In the genomic region with DNA sequence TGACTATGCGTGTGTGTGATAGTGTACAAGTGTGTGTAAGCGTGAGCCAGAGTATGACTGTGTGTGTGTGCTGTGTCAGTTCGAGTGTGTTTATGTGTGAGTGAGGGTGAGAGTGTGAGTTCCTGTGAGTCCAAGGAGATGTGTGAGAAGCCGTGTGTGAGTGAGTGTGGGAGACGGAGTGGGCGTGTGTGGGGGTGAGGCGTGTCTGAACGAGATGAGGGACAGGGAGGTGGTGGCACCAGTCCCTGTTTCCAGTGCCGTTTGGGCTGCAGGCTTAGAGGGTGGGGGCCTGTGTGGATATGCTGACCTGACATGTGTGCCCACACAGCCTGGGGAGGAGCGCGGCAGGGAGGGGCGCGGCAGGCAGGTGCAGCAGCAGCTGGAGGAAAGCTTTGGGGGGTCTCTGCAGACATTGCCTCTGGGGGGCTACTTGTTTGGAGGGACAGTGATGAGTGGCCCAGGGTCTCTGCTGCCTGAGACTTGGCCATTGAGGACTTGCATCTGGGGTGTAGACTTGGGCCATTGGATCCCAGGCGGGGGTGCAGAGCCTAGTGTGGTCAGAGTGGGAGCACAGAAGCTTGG, we compare ENCODE assay signal across 32 cellular contexts. TPM values are rescaled to one million over a fixed set of nuclear protein-coding genes. Genes with fewer than 3 reads are reported as not detected.
"Had no signal": no experiment of that assay in that cellular context is flagged by ENCODE, and none has a peak within 500 bp of the region (broad histone marks: within the 10 kb centered on the region; RNA-seq: fewer than 3 reads in every experiment).

No MANE protein-coding gene starts in this region.

- H3K27ac Mint-ChIP-seq: activated CD4-positive, alpha-beta memory T cell treated with anti-CD3 and anti-CD28 coated beads, Interleukin-2, amount 10 ng/mL, durations not matched to agents 7 days and 5 days; activated CD4-positive, alpha-beta T cell treated with anti-CD3 and anti-CD28 coated beads, Interleukin-2, amount 10 ng/mL, durations not matched to agents 7 days and 5 days; activated T-helper 17 cell treated with anti-CD3 and anti-CD28 coated beads, Interleukin-2, amount 50 U/mL, for 72 hours; dendritic cell treated with granulocyte-macrophage colony-stimulating factor and Interleukin-4, amounts not matched to agents 40 ng/mL and 50 ng/mL, for 4 days; mesothelial cell of epicardium; naive B cell; progenitor cell of endocrine pancreas; stimulated activated effector memory CD8-positive, alpha-beta T cell treated with anti-CD3 and anti-CD28 coated beads, Interleukin-12 subunit alpha, Interleukin-12 subunit beta, amount 100 ng/mL, for 72 hours; stimulated activated naive CD8-positive, alpha-beta T cell treated with anti-CD3 and anti-CD28 coated beads, Interleukin-15, Interleukin-2, amounts not matched to agents 100 ng/mL and 50 ng/mL, for 24 hours; T-helper 1 cell treated with Interleukin-12 subunit alpha and Interleukin-12 subunit beta and Interleukin-4 antibody, amounts not matched to agents 30 μg/mL and 1 μg/mL, for 36 hours had no signal

- H3K27me3 ChIP-seq: brain microvascular endothelial cell, esophagus muscularis mucosa, sigmoid colon had no signal

- H3K36me3 ChIP-seq: brain microvascular endothelial cell, esophagus muscularis mucosa, heart right ventricle, left lung, neutrophil, sigmoid colon, thoracic aorta, WERI-Rb-1 had no signal

- H3K4me1 Mint-ChIP-seq: activated CD4-positive, alpha-beta memory T cell treated with anti-CD3 and anti-CD28 coated beads, Interleukin-2, amount 10 ng/mL, durations not matched to agents 7 days and 5 days; activated CD4-positive, alpha-beta T cell treated with anti-CD3 and anti-CD28 coated beads, Interleukin-2, amount 10 ng/mL, durations not matched to agents 7 days and 5 days; activated T-helper 17 cell treated with anti-CD3 and anti-CD28 coated beads, Interleukin-2, amount 50 U/mL, for 72 hours; naive B cell; stimulated activated effector memory CD8-positive, alpha-beta T cell treated with anti-CD3 and anti-CD28 coated beads, Interleukin-12 subunit alpha, Interleukin-12 subunit beta, amount 100 ng/mL, for 72 hours had no signal

- ATAC-seq: activated CD4-positive, CD25-positive, alpha-beta regulatory T cell treated with anti-CD3 and anti-CD28 coated beads, Interleukin-2, amount 50 U/mL, for 24 hours; activated T-cell treated with anti-CD3 and anti-CD28 coated beads, Interleukin-2, amount 50 U/mL, for 4 hours; activated T-helper 17 cell treated with anti-CD3 and anti-CD28 coated beads, Interleukin-2, amount 50 U/mL, for 72 hours; foreskin keratinocyte; heart right ventricle; left lung; stimulated activated effector memory CD8-positive, alpha-beta T cell treated with anti-CD3 and anti-CD28 coated beads, Interleukin-12 subunit alpha, Interleukin-12 subunit beta, amount 100 ng/mL, for 72 hours had no signal

- H3K4me3 ChIP-seq: esophagus muscularis mucosa, heart right ventricle, left lung, sigmoid colon, thoracic aorta had no signal

- H3K9me3 ChIP-seq: esophagus muscularis mucosa, heart right ventricle, left lung, neutrophil, sigmoid colon, thoracic aorta had no signal

- H3K27ac ChIP-seq: brain microvascular endothelial cell, esophagus muscularis mucosa, foreskin keratinocyte, heart right ventricle, left lung, neutrophil, sigmoid colon, thoracic aorta, WERI-Rb-1 had no signal

- H3K36me3 Mint-ChIP-seq: mesothelial cell of epicardium; naive B cell; stimulated activated effector memory CD8-positive, alpha-beta T cell treated with anti-CD3 and anti-CD28 coated beads, Interleukin-12 subunit alpha, Interleukin-12 subunit beta, amount 100 ng/mL, for 72 hours had no signal

- H3K4me3 Mint-ChIP-seq: activated CD4-positive, alpha-beta memory T cell treated with anti-CD3 and anti-CD28 coated beads, Interleukin-2, amount 10 ng/mL, durations not matched to agents 7 days and 5 days; activated CD4-positive, alpha-beta T cell treated with anti-CD3 and anti-CD28 coated beads, Interleukin-2, amount 10 ng/mL, durations not matched to agents 7 days and 5 days; activated T-cell treated with anti-CD3 and anti-CD28 coated beads, Interleukin-2, amount 50 U/mL, for 4 hours; activated T-helper 17 cell treated with anti-CD3 and anti-CD28 coated beads, Interleukin-2, amount 50 U/mL, for 72 hours; dendritic cell treated with granulocyte-macrophage colony-stimulating factor and Interleukin-4, amounts not matched to agents 40 ng/mL and 50 ng/mL, for 4 days; mesothelial cell of epicardium; naive B cell; stimulated activated effector memory CD8-positive, alpha-beta T cell treated with anti-CD3 and anti-CD28 coated beads, Interleukin-12 subunit alpha, Interleukin-12 subunit beta, amount 100 ng/mL, for 72 hours; stimulated activated naive CD8-positive, alpha-beta T cell treated with anti-CD3 and anti-CD28 coated beads, Interleukin-15, Interleukin-2, amounts not matched to agents 100 ng/mL and 50 ng/mL, for 24 hours; T-helper 1 cell treated with Interleukin-12 subunit alpha and Interleukin-12 subunit beta and Interleukin-4 antibody, amounts not matched to agents 30 μg/mL and 1 μg/mL, for 36 hours had no signal

- H3K4me1 ChIP-seq: foreskin keratinocyte, left lung, sigmoid colon had no signal

- H3K9me3 Mint-ChIP-seq: activated CD4-positive, alpha-beta memory T cell treated with anti-CD3 and anti-CD28 coated beads, Interleukin-2, amount 10 ng/mL, durations not matched to agents 7 days and 5 days; activated CD4-positive, alpha-beta T cell treated with anti-CD3 and anti-CD28 coated beads, Interleukin-2, amount 10 ng/mL, durations not matched to agents 7 days and 5 days; activated T-cell treated with anti-CD3 and anti-CD28 coated beads, Interleukin-2, amount 50 U/mL, for 4 hours; activated T-helper 17 cell treated with anti-CD3 and anti-CD28 coated beads, Interleukin-2, amount 50 U/mL, for 72 hours; dendritic cell treated with granulocyte-macrophage colony-stimulating factor and Interleukin-4, amounts not matched to agents 40 ng/mL and 50 ng/mL, for 4 days; mesothelial cell of epicardium; naive B cell; stimulated activated effector memory CD8-positive, alpha-beta T cell treated with anti-CD3 and anti-CD28 coated beads, Interleukin-12 subunit alpha, Interleukin-12 subunit beta, amount 100 ng/mL, for 72 hours; stimulated activated naive CD8-positive, alpha-beta T cell treated with anti-CD3 and anti-CD28 coated beads, Interleukin-15, Interleukin-2, amounts not matched to agents 100 ng/mL and 50 ng/mL, for 24 hours; T-helper 1 cell treated with Interleukin-12 subunit alpha and Interleukin-12 subunit beta and Interleukin-4 antibody, amounts not matched to agents 30 μg/mL and 1 μg/mL, for 36 hours had no signal

- DNase-seq: activated CD4-positive, alpha-beta memory T cell treated with anti-CD3 and anti-CD28 coated beads, Interleukin-2, amount 10 ng/mL, durations not matched to agents 7 days and 5 days; activated CD4-positive, alpha-beta T cell treated with anti-CD3 and anti-CD28 coated beads, Interleukin-2, amount 10 ng/mL, durations not matched to agents 7 days and 5 days; activated CD8-positive, alpha-beta memory T cell treated with anti-CD3 and anti-CD28 coated beads, Interleukin-2, amount 50 U/mL, for 48 hours; activated gamma-delta T cell treated with Interleukin-2 at 50 U/mL for 16 hours; activated naive CD4-positive, alpha-beta T cell treated with anti-CD3 and anti-CD28 coated beads, Interleukin-2, amount 50 U/mL, for 16 hours; activated T-cell treated with anti-CD3 and anti-CD28 coated beads, Interleukin-2, amount 50 U/mL, for 4 hours; amniotic stem cell; brain microvascular endothelial cell; central memory CD4-positive, alpha-beta T cell; foreskin keratinocyte; kidney glomerular epithelial cell; naive B cell; sigmoid colon; small intestine; stimulated activated CD4-positive, alpha-beta T cell treated with anti-CD3 and anti-CD28 coated beads, Interleukin-4, amount 100 ng/mL, for 24 hours; T-helper 9 cell; trophoblast cell; WERI-Rb-1 had no signal

- H3K27me3 Mint-ChIP-seq: activated CD4-positive, alpha-beta memory T cell treated with anti-CD3 and anti-CD28 coated beads, Interleukin-2, amount 10 ng/mL, durations not matched to agents 7 days and 5 days; activated CD4-positive, alpha-beta T cell treated with anti-CD3 and anti-CD28 coated beads, Interleukin-2, amount 10 ng/mL, durations not matched to agents 7 days and 5 days; dendritic cell treated with granulocyte-macrophage colony-stimulating factor and Interleukin-4, amounts not matched to agents 40 ng/mL and 50 ng/mL, for 4 days; stimulated activated naive CD8-positive, alpha-beta T cell treated with anti-CD3 and anti-CD28 coated beads, Interleukin-15, Interleukin-2, amounts not matched to agents 100 ng/mL and 50 ng/mL, for 24 hours had no signal

RNA-seq across cellular contexts. Expression of a gene that starts 41.6 kb away (rescaled TPM):
- total RNA-seq: activated T-helper 17 cell treated with anti-CD3 and anti-CD28 coated beads, Interleukin-2, amount 50 U/mL, for 72 hours; foreskin keratinocyte; lung microvascular endothelial cell had no signal
